12 cellular contexts compared by ENCODE assay signal in the genomic region with DNA sequence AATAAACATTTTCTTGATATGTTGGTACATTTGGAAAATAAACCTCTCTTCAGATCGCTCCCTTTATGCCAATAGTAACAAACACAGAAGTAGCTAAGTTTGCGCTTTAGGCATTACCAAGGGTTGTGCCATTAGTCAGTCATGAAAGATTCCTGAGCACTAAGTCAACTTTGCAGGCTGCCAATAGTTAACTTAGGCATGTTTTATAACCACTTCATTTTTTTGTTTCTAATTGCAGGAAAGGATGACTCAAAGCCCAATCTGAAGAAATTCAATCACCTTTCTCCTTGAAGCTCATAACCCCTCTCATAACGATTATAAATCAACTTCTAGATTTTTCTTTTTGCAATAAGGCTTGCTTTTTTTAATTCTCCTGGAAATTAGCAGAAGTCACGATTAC.
DNase-seq lines count a peak whose midpoint lies in the region; ATAC-seq and TF ChIP-seq lines count a peak whose summit lies in the region.
"Had no signal": no experiment of that assay in that cellular context is flagged by ENCODE, and none has a peak within 500 bp of the region (broad histone marks: within the 10 kb centered on the region; RNA-seq: fewer than 3 reads in every experiment).

No MANE protein-coding gene starts in this region.

- peak; percentile 92 for ATAC-seq in SK-N-SH treated with all-trans-retinoic acid at 6 μM for 48 hours
- ATAC-seq in psoas muscle = no peak
- no peak for ATAC-seq in HG03108 (IDR thresholded peaks at IDR 0.05; ENCODE audit: unreplicated experiment)
- ATAC-seq: activated CD4-positive, alpha-beta T cell treated with anti-CD3 and anti-CD28 coated beads for 36 hours; T-cell had no signal

- no peaks in the 10 kb centered on the region for H3K79me2 ChIP-seq in smooth muscle cell (ENCODE audit: low read depth)

- 73% methylated on average over 4 of the region's 4 CpGs for WGBS in smooth muscle cell (ENCODE audit: low lambda C conversion rate)
- 87 to 93% (median 92%) methylated on average over 4 of the region's 4 CpGs for WGBS in psoas muscle, 3 donors

- H3K27me3 ChIP-seq in smooth muscle cell (ENCODE audit: low read depth) = no peaks in the 10 kb centered on the region
- no peaks in the 10 kb centered on the region for H3K27me3 ChIP-seq in psoas muscle (ENCODE audit: insufficient read depth in 3 of 3, low read length in 2 of 3)

- H3K9ac ChIP-seq in smooth muscle cell (ENCODE audit: low read depth) = no peak overlapping the region

- peaks cover 14% of the 10 kb centered on the region for H3F3A ChIP-seq in smooth muscle cell (ENCODE audit: low read depth)

- no peak overlapping the region for H3K4me3 ChIP-seq in smooth muscle cell
- H3K4me3 ChIP-seq in psoas muscle = no peak overlapping the region

- TF ChIP-seq CTCF in smooth muscle cell (IDR thresholded peaks at IDR 0.05; ENCODE audit: borderline replicate concordance, insufficient read depth, poor library complexity, severe bottlenecking) (no peak), psoas muscle (IDR thresholded peaks at IDR 0.05) (no peak)

- H3K4me2 ChIP-seq in smooth muscle cell = peak overlapping the region; percentile 47

- H3K27ac ChIP-seq in smooth muscle cell (ENCODE audit: low read depth) (peak overlapping the region; percentile 40), psoas muscle (no peak overlapping the region)
- H3K27ac ChIP-seq: HL-60 had no signal

- H3K36me3 ChIP-seq in smooth muscle cell (ENCODE audit: low read depth) (no peaks in the 10 kb centered on the region), psoas muscle (ENCODE audit: insufficient read depth in 1 of 2, low read depth in 1 of 2) (no peaks in the 10 kb centered on the region)

- H3K9me3 ChIP-seq in smooth muscle cell (replicated peaks; ENCODE audit: low read depth) (no peaks in the 10 kb centered on the region), psoas muscle (no peaks in the 10 kb centered on the region)

- intact Hi-C loops in psoas muscle (cut with DNase I) = no loop called here

- H3K4me1 ChIP-seq in smooth muscle cell (ENCODE audit: low read depth) = no peaks in the 10 kb centered on the region
- H3K4me1 ChIP-seq in psoas muscle = no peaks in the 10 kb centered on the region

- no peaks in the 10 kb centered on the region for H4K20me1 ChIP-seq in smooth muscle cell (ENCODE audit: low read depth)

- H2AFZ ChIP-seq in smooth muscle cell (ENCODE audit: low read depth) = no peak overlapping the region

- DNase-seq in EL (peak; percentile 82), fibroblast of peridontal ligament (ENCODE audit: extremely low read depth) (peak; percentile 92), smooth muscle cell (lab: John Stamatoyannopoulos, UW; ENCODE audit: unreplicated experiment) (no peak), DMS53 treated with DMSO at 0.1 percent for 48 hours (lab: John Stamatoyannopoulos, UW; ENCODE audit: unreplicated experiment) (no peak), psoas muscle (no peak), GOT3 (lab: John Stamatoyannopoulos, UW) (no peak)
- DNase-seq: activated CD4-positive, alpha-beta T cell treated with anti-CD3 and anti-CD28 coated beads for 36 hours; NCI-H2081 treated with DMSO at 0.1 percent for 48 hours; T-cell had no signal

TF ChIP-seq in SK-N-SH treated with all-trans-retinoic acid at 6 μM for 48 hours, 23 proteins besides CTCF, POLR2A, EP300 and RAD21:
- peak; percentile 84 for TF ChIP-seq ISL1 (CRISPR knock-in tag; IDR thresholded peaks at IDR 0.05)
- TF ChIP-seq TCF4 (CRISPR knock-in tag; IDR thresholded peaks at IDR 0.05; ENCODE audit: borderline replicate concordance) = no peak
- TF ChIP-seq ESRRG (CRISPR knock-in tag; IDR thresholded peaks at IDR 0.05) = no peak

Comparison
In these comparisons a context has a peak if more than half of its experiments do, and no peak if none do; other contexts are left out.
1. DNase-seq: peak in EL (single experiment) and fibroblast of peridontal ligament (single experiment); none in smooth muscle cell (single experiment), DMS53 treated with DMSO at 0.1 percent for 48 hours (single experiment), psoas muscle (0 of 2) and GOT3 (single experiment).